In the genomic region with DNA sequence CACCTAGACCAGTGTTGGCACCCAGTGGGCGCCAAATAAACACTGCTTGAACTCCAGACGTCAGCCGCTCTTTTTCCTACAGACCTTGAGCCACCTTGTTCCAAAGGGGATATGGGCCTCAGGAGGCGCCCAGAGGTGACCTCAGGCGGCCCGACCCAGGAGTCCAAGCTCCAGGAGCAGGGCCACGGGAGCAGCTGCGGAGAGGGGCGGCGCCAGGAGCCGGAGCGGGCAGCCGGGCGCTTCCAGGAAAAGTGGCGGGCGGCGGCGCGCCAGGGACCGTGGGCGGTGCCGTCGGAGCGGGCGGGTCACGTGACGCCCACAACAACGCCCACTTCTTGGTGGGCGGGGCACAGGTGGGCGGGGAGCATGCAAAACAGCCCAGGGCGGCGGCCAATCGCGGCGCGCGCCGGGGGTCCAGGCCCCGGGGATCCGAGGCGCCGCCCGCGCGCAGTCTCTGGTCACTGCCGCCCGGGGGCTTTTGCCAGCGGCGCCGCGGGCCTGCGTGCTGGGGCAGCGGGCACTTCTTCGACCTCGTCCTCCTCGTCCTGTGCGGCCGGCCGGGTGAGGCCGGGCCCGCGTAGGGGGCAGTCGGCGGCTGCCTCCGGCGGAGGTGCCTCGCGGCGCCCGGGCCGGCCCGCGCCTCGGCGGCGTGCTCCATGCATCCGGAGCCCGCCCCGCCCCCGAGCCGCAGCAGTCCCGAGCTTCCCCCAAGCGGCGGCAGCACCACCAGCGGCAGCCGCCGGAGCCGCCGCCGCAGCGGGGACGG, we compare ENCODE assay signal across 8 cellular contexts. TPM values are rescaled to one million over a fixed set of nuclear protein-coding genes. Genes with fewer than 3 reads are reported as not detected.
DNase-seq lines count a peak whose midpoint lies in the region; ATAC-seq, FAIRE-seq and TF ChIP-seq lines count a peak whose summit lies in the region.

A gene (plus strand): TSS at position 444 of the 766 bp plus-strand sequence.

- H3K27ac Mint-ChIP-seq in central memory CD8-positive, alpha-beta T cell (ENCODE audit: low read depth): peak within 1 kb of the TSS; percentile 95

- no peak for FAIRE-seq in keratinocyte (lab: Jason Lieb, UNC)

- DNase-seq in AG09319 (ENCODE audit: extremely low read depth, low read depth): peak; percentile 83
- DNase-seq in NCI-H446 treated with DMSO at 0.1 percent for 48 hours (lab: John Stamatoyannopoulos, UW): peak; percentile 85
- peak; percentile 92 to 93 for DNase-seq in central memory CD8-positive, alpha-beta T cell (ENCODE audit: low spot score in 2 of 2)
- no peak for DNase-seq in keratinocyte (ENCODE audit: low read depth, low spot score)
- peak; percentile 87 to 96 (median 91) for DNase-seq in stimulated activated CD4-positive, alpha-beta T cell treated with anti-CD3 and anti-CD28 coated beads, Interleukin-12 subunit alpha, Interleukin-12 subunit beta, amount 100 ng/mL, for 48 hours (ENCODE audit: low read depth in 2 of 3, low spot score in 1 of 3)

- H3K4me2 ChIP-seq in keratinocyte (ENCODE audit: control insufficient read depth, extremely low read depth, insufficient read depth, low read depth, low read length): peak within 1 kb of the TSS; percentile 90

- peak within 1 kb of the TSS; percentile 92 for H3K4me3 Mint-ChIP-seq in central memory CD8-positive, alpha-beta T cell

- H3K27me3 Mint-ChIP-seq in central memory CD8-positive, alpha-beta T cell: no peaks in the 10 kb centered on the region

- ATAC-seq in GM19025 (IDR thresholded peaks at IDR 0.05; ENCODE audit: low read depth, unreplicated experiment) (peak; percentile 74), HG03342 (IDR thresholded peaks at IDR 0.05; ENCODE audit: unreplicated experiment) (peak; percentile 64)
- ATAC-seq in activated CD4-positive, CD25-positive, alpha-beta regulatory T cell treated with anti-CD3 and anti-CD28 coated beads, Interleukin-2, amount 50 U/mL, for 24 hours: peak; percentile 62 to 65
- ATAC-seq in central memory CD8-positive, alpha-beta T cell (replicated peaks; ENCODE audit: extremely low read depth, poor library complexity, severe bottlenecking): peak; percentile 66

- peaks cover 27% of the 10 kb centered on the region for H3K79me2 ChIP-seq in keratinocyte (ENCODE audit: control insufficient read depth, insufficient read depth, low read length)

- peaks cover 28% of the 10 kb centered on the region for H3K36me3 Mint-ChIP-seq in central memory CD8-positive, alpha-beta T cell (ENCODE audit: insufficient read depth)

- dilution Hi-C loops in keratinocyte (cut with MboI; ENCODE audit: extremely low pct_ligation_motif_present, low sequenced_read_pairs): no loop called here

- no peaks in the 10 kb centered on the region for H4K20me1 ChIP-seq in keratinocyte (ENCODE audit: control insufficient read depth, extremely low read depth, insufficient read depth, low read length)

- peak within 1 kb of the TSS; percentile 85 for H3K27ac ChIP-seq in keratinocyte (ENCODE audit: control insufficient read depth, insufficient read depth, low read length)

- H3K9me1 ChIP-seq in keratinocyte (ENCODE audit: control insufficient read depth, extremely low read depth, insufficient read depth, low read length): no peaks in the 10 kb centered on the region

- TF ChIP-seq CTCF in AG09319 (IDR thresholded peaks at IDR 0.05; ENCODE audit: low read depth, low read length) (no peak; the same call in 1 of the 2 replicates), keratinocyte (optimal IDR thresholded peaks at IDR 0.05 in 1 of 3, IDR thresholded peaks at IDR 0.05 in 1 of 3, conservative IDR thresholded peaks at IDR 0.05 in 1 of 3; ENCODE audit: extremely low read depth in 1 of 3, insufficient read depth in 2 of 3, low read length in 3 of 3) (no peak)

- H3K9me3 ChIP-seq in keratinocyte (ENCODE audit: control insufficient read depth, low read depth, low read length): no peaks in the 10 kb centered on the region

- H3K4me1 ChIP-seq in keratinocyte (ENCODE audit: control insufficient read depth, extremely low read depth, insufficient read depth, low read length): peaks cover 30% of the 10 kb centered on the region

- peak within 1 kb of the TSS; percentile 55 to 84 (median 74) for H3K4me3 ChIP-seq in keratinocyte (ENCODE audit: control insufficient read depth in 2 of 3, extremely low read depth in 1 of 3, insufficient read depth in 2 of 3, low read depth in 1 of 3, low read length in 3 of 3)

- peak within 1 kb of the TSS; percentile 84 for H2AFZ ChIP-seq in keratinocyte (ENCODE audit: control insufficient read depth, low read length)

- H3K9me3 Mint-ChIP-seq in central memory CD8-positive, alpha-beta T cell: no peaks in the 10 kb centered on the region

- peaks cover under 1 to 5% of the 10 kb centered on the region in 2 experiments for H3K36me3 ChIP-seq in keratinocyte (ENCODE audit: control insufficient read depth in 2 of 2, extremely low read depth in 1 of 2, insufficient read depth in 2 of 2, low read length in 2 of 2)

- H3K27me3 ChIP-seq in keratinocyte (ENCODE audit: control insufficient read depth, extremely low read depth, insufficient read depth, low read length): no peaks in the 10 kb centered on the region

- H3K9ac ChIP-seq in keratinocyte (ENCODE audit: control insufficient read depth, extremely low read depth, insufficient read depth, low read length): peak within 1 kb of the TSS; percentile 86

- peaks cover 57% of the 10 kb centered on the region for H3K4me1 Mint-ChIP-seq in central memory CD8-positive, alpha-beta T cell

RNA-seq across cellular contexts. Expression of the gene that starts here (rescaled TPM):
- polyA plus RNA-seq in keratinocyte: 17.1 to 29.4 TPM (median 26.4 TPM) in 3 replicates
- 2.9 TPM for polyA plus RNA-seq in keratinocyte (2011; ENCODE audit: low read depth)
- 31.1 and 63.8 TPM in 2 replicates for polyA plus RNA-seq in keratinocyte (2011; cell fraction: cytosol; rRNA removed)
- polyA plus RNA-seq in keratinocyte (2011; cell fraction: nucleus; rRNA removed): 14.4 and 25.0 TPM in 2 replicates
- 18.7 and 40.0 TPM in 2 replicates for polyA plus RNA-seq in keratinocyte (2012; ENCODE audit: low replicate concordance)
- polyA minus RNA-seq in keratinocyte: 24.1 to 41.4 TPM (median 25.1 TPM) in 3 replicates
- polyA minus RNA-seq in keratinocyte (2011; cell fraction: cytosol; rRNA and poly(A)+ RNA removed): 87.5 TPM
- polyA minus RNA-seq in keratinocyte (2011; cell fraction: nucleus; rRNA and poly(A)+ RNA removed): 12.6 and 17.3 TPM in 2 replicates
